8 cellular contexts compared by ENCODE assay signal in genomic region chr20:16573011-16573965, GRCh38. TPM values are rescaled to one million over a fixed set of nuclear protein-coding genes. Genes with fewer than 3 reads are reported as not detected.
DNase-seq lines count a peak whose midpoint lies in the region; ATAC-seq and TF ChIP-seq lines count a peak whose summit lies in the region.

Gene KIF16B, minus strand, starts transcription at chr20:16573448. Its CDS starts 173 bp downstream, at chr20:16573275.

- peaks cover 5% of the 10 kb centered on the region for H3K36me3 Mint-ChIP-seq in activated CD4-positive, alpha-beta T cell treated with anti-CD3 and anti-CD28 coated beads, Interleukin-2, amount 10 ng/mL, durations not matched to agents 24 days and 14 days (ENCODE audit: low read depth)

- ATAC-seq in HG03354 (IDR thresholded peaks at IDR 0.05; ENCODE audit: poor library complexity, severe bottlenecking, unreplicated experiment) (peak; percentile 84), left lung (peak; percentile 96)

- no peaks in the 10 kb centered on the region for H3K9me3 ChIP-seq in left lung

- H3K4me1 ChIP-seq in left lung = peaks cover 0 to 35% of the 10 kb centered on the region in 2 donors

- peak within 1 kb of the TSS; percentile 89 for H3K4me3 Mint-ChIP-seq in activated CD4-positive, alpha-beta T cell treated with anti-CD3 and anti-CD28 coated beads, Interleukin-2, amount 10 ng/mL, durations not matched to agents 24 days and 14 days

- H3K27ac ChIP-seq in coronary artery = peak within 1 kb of the TSS; percentile 72 to 78
- H3K27ac ChIP-seq in left lung = peak within 1 kb of the TSS; percentile 69 to 72

- no peak for TF ChIP-seq CTCF in coronary artery (IDR thresholded peaks at IDR 0.05)
- no peak for TF ChIP-seq CTCF in left lung (IDR thresholded peaks at IDR 0.05)

- H3K27me3 Mint-ChIP-seq in activated CD4-positive, alpha-beta T cell treated with anti-CD3 and anti-CD28 coated beads, Interleukin-2, amount 10 ng/mL, durations not matched to agents 24 days and 14 days = no peaks in the 10 kb centered on the region

- intact Hi-C loops in activated CD4-positive, alpha-beta T cell treated with anti-CD3 and anti-CD28 coated beads, Interleukin-2, amount 10 ng/mL, durations not matched to agents 24 days and 14 days (cut with micrococcal nuclease) = loop anchor here (10.0 kb wide), 1 partner anchor 1562 kb away; the partner anchor contains the start of genes KAT14 and PET117
- intact Hi-C loops in left lung (cut with DNase I) = no loop called here

- no peaks in the 10 kb centered on the region for H3K27me3 ChIP-seq in left lung

- DNase-seq in AML-193 (lab: John Stamatoyannopoulos, UW) (peak; percentile 36 to 37), NCI-H510A (lab: John Stamatoyannopoulos, UW) (peak; percentile 88), coronary artery (ENCODE audit: low spot score) (peak; percentile 95), left lung (peak; percentile 93 to 97)
- DNase-seq in activated CD4-positive, alpha-beta T cell treated with anti-CD3 and anti-CD28 coated beads, Interleukin-2, amount 10 ng/mL, durations not matched to agents 24 days and 14 days = peak; percentile 97
- DNase-seq in stimulated activated CD4-positive, alpha-beta T cell treated with anti-CD3 and anti-CD28 coated beads, Interleukin-2, amount 100 ng/mL, for 24 hours = peak; percentile 85 to 93

- peak; percentile 26 for TF ChIP-seq POLR2A in GM19099 (IDR thresholded peaks at IDR 0.05; ENCODE audit: extremely low read depth, insufficient read length, low read depth)

- no peaks in the 10 kb centered on the region for H3K9me3 Mint-ChIP-seq in activated CD4-positive, alpha-beta T cell treated with anti-CD3 and anti-CD28 coated beads, Interleukin-2, amount 10 ng/mL, durations not matched to agents 24 days and 14 days

- H3K4me1 Mint-ChIP-seq in activated CD4-positive, alpha-beta T cell treated with anti-CD3 and anti-CD28 coated beads, Interleukin-2, amount 10 ng/mL, durations not matched to agents 24 days and 14 days = peaks cover 34% of the 10 kb centered on the region

- H3K4me3 ChIP-seq in coronary artery = peak within 1 kb of the TSS; percentile 72
- H3K4me3 ChIP-seq in left lung = peak within 1 kb of the TSS; percentile 82 to 84

- no peaks in the 10 kb centered on the region for H3K36me3 ChIP-seq in left lung

- peak within 1 kb of the TSS; percentile 88 for H3K27ac Mint-ChIP-seq in activated CD4-positive, alpha-beta T cell treated with anti-CD3 and anti-CD28 coated beads, Interleukin-2, amount 10 ng/mL, durations not matched to agents 24 days and 14 days

RNA-seq across cellular contexts. Expression of gene KIF16B, which starts in this region (rescaled TPM):
- total RNA-seq in activated CD4-positive, alpha-beta T cell treated with anti-CD3 and anti-CD28 coated beads, Interleukin-2, amount 10 ng/mL, durations not matched to agents 24 days and 14 days = 7.5 and 8.1 TPM in 2 replicates
- 10 to 100 TPM; 17.7 to 23.8 TPM for total RNA-seq in left lung

Comparison
In these comparisons a context has a peak if more than half of its experiments do, and no peak if none do; other contexts are left out.
1. Peak in every context shown above with its lines: DNase-seq, ATAC-seq, H3K4me3 ChIP-seq and H3K27ac ChIP-seq.
2. DNase-seq: peak in every context shown above with its lines; median percentile 97 in activated CD4-positive, alpha-beta T cell treated with anti-CD3 and anti-CD28 coated beads, Interleukin-2, amount 10 ng/mL, durations not matched to agents 24 days and 14 days; 95 in coronary artery; 95 in left lung; 89 in stimulated activated CD4-positive, alpha-beta T cell treated with anti-CD3 and anti-CD28 coated beads, Interleukin-2, amount 100 ng/mL, for 24 hours; 88 in NCI-H510A; 36 in AML-193.